In genomic region chr3:27713066-27713400, GRCh38 we compare ENCODE assay signal across 9 cellular contexts. TPM values are rescaled to one million over a fixed set of nuclear protein-coding genes. Genes with fewer than 3 reads are reported as not detected.
DNase-seq lines count a peak whose midpoint lies in the region; ATAC-seq and TF ChIP-seq lines count a peak whose summit lies in the region.
"Had no signal": no experiment of that assay in that cellular context is flagged by ENCODE, and none has a peak within 500 bp of the region (broad histone marks: within the 10 kb centered on the region; RNA-seq: fewer than 3 reads in every experiment).

No MANE protein-coding gene starts in this region.

- ATAC-seq in activated CD8-positive, alpha-beta memory T cell treated with anti-CD3 and anti-CD28 coated beads, Interleukin-2, amount 10 ng/mL, durations not matched to agents 7 days and 5 days = no peak
- peak in 1 of 2 donors; percentile 42 for ATAC-seq in upper lobe of left lung (ENCODE audit: low FRiP score in 2 of 2)

- H3K27ac ChIP-seq in colonic mucosa (no peak overlapping the region), mesodermal cell (ENCODE audit: low read depth, low read length, severe bottlenecking) (no peak overlapping the region), upper lobe of left lung (peak overlapping the region in 3 of 4 donors; percentile 22 to 50 (median 41))

- H3K9me3 ChIP-seq in colonic mucosa = no peaks in the 10 kb centered on the region
- no peaks in the 10 kb centered on the region for H3K9me3 ChIP-seq in mesodermal cell (ENCODE audit: control insufficient read depth, low read length)
- H3K9me3 ChIP-seq in upper lobe of left lung = no peaks in the 10 kb centered on the region

- TF ChIP-seq CTCF in colonic mucosa (IDR thresholded peaks at IDR 0.05) = no peak
- TF ChIP-seq CTCF in upper lobe of left lung (IDR thresholded peaks at IDR 0.05) = no peak
- no peak for TF ChIP-seq CTCF in GM10266 (IDR thresholded peaks at IDR 0.05; ENCODE audit: control insufficient read depth, insufficient read depth, low read depth, missing control alignments)

- H3K9me3 Mint-ChIP-seq in activated CD8-positive, alpha-beta memory T cell treated with anti-CD3 and anti-CD28 coated beads, Interleukin-2, amount 10 ng/mL, durations not matched to agents 7 days and 5 days (ENCODE audit: low read depth) = no peaks in the 10 kb centered on the region

- peak overlapping the region; percentile 90 for H3K27ac Mint-ChIP-seq in activated CD8-positive, alpha-beta memory T cell treated with anti-CD3 and anti-CD28 coated beads, Interleukin-2, amount 10 ng/mL, durations not matched to agents 7 days and 5 days

- H3K36me3 ChIP-seq in colonic mucosa (no peaks in the 10 kb centered on the region), mesodermal cell (ENCODE audit: control insufficient read depth, insufficient read depth, low read length) (no peaks in the 10 kb centered on the region), upper lobe of left lung (no peaks in the 10 kb centered on the region)

- H3K4me3 ChIP-seq in colonic mucosa (peak overlapping the region; percentile 54), mesodermal cell (ENCODE audit: extremely low read depth, insufficient read depth, low read length, poor library complexity, severe bottlenecking) (peak overlapping the region; percentile 44), upper lobe of left lung (peak overlapping the region; percentile 12 to 63 (median 50))
- H3K4me3 ChIP-seq: K562 had no signal

- 0% methylated on average over 10 of the region's 17 CpGs for WGBS in mesodermal cell (ENCODE audit: insufficient coverage in 2 of 2), 2 experiments
- WGBS in upper lobe of left lung, 2 donors = 1 to 4% methylated on average over 17 of the region's 17 CpGs

- intact Hi-C loops in colonic mucosa (cut with DNase I) = loop anchor here (2.0 kb wide), 1 partner anchor 618 kb away; no protein-coding TSS in a partner anchor

- peak overlapping the region; percentile 86 for H3K4me3 Mint-ChIP-seq in activated CD8-positive, alpha-beta memory T cell treated with anti-CD3 and anti-CD28 coated beads, Interleukin-2, amount 10 ng/mL, durations not matched to agents 7 days and 5 days

- peaks cover 15% of the 10 kb centered on the region for H3K36me3 Mint-ChIP-seq in activated CD8-positive, alpha-beta memory T cell treated with anti-CD3 and anti-CD28 coated beads, Interleukin-2, amount 10 ng/mL, durations not matched to agents 7 days and 5 days

- no peak for TF ChIP-seq EP300 in upper lobe of left lung (IDR thresholded peaks at IDR 0.05)

- H3K4me1 ChIP-seq in colonic mucosa = peaks cover 7% of the 10 kb centered on the region
- no peaks in the 10 kb centered on the region for H3K4me1 ChIP-seq in mesodermal cell (ENCODE audit: control insufficient read depth, insufficient read depth, low read length, poor library complexity, severe bottlenecking)
- peaks cover 28 to 38% (median 33%) of the 10 kb centered on the region in 4 donors for H3K4me1 ChIP-seq in upper lobe of left lung

- no peak for DNase-seq in activated CD8-positive, alpha-beta memory T cell treated with anti-CD3 and anti-CD28 coated beads, Interleukin-2, amount 10 ng/mL, durations not matched to agents 7 days and 5 days
- no peak for DNase-seq in activated CD8-positive, alpha-beta memory T cell treated with anti-CD3 and anti-CD28 coated beads, Interleukin-2, amount 50 U/mL, for 4 hours
- no peak for DNase-seq in colonic mucosa
- no peak for DNase-seq in upper lobe of left lung
- DNase-seq in GM10266 (ENCODE audit: extremely low spot score) = no peak
- no peak for DNase-seq in NCI-H345 (lab: John Stamatoyannopoulos, UW)
- no peak for DNase-seq in activated CD8-positive, alpha-beta memory T cell treated with anti-CD3 and anti-CD28 coated beads for 24 hours

- H3K4me1 Mint-ChIP-seq in activated CD8-positive, alpha-beta memory T cell treated with anti-CD3 and anti-CD28 coated beads, Interleukin-2, amount 10 ng/mL, durations not matched to agents 7 days and 5 days = peaks cover 28% of the 10 kb centered on the region

- H3K27me3 ChIP-seq in colonic mucosa (peaks cover 31% of the 10 kb centered on the region), upper lobe of left lung (peaks cover 0 to 29% (median 11%) of the 10 kb centered on the region in 4 donors)

- CTCF ChIA-PET in activated CD8-positive, alpha-beta memory T cell treated with anti-CD3 and anti-CD28 coated beads, Interleukin-2, amount 10 ng/mL, durations not matched to agents 7 days and 5 days (lab: Charles Lee) = interaction anchor here (0.7 to 3.2 kb wide), 26 partner anchors 9 to 638 kb away, joined by 3 to 79 read pairs (median 8); partner anchors contain the start of genes AZI2, EOMES, NEK10 and ZCWPW2

- peaks cover 41% of the 10 kb centered on the region for H3K27me3 Mint-ChIP-seq in activated CD8-positive, alpha-beta memory T cell treated with anti-CD3 and anti-CD28 coated beads, Interleukin-2, amount 10 ng/mL, durations not matched to agents 7 days and 5 days

- TF ChIP-seq POLR2A in upper lobe of left lung (IDR thresholded peaks at IDR 0.05) = no peak

- peak overlapping the region; percentile 33 to 66 for H3K9ac ChIP-seq in colonic mucosa (ENCODE audit: low read depth in 2 of 2, low read length in 2 of 2)

RNA-seq across cellular contexts. Expression of gene EOMES, which starts 9.1 kb away (rescaled TPM):
- total RNA-seq in activated CD8-positive, alpha-beta memory T cell treated with anti-CD3 and anti-CD28 coated beads, Interleukin-2, amount 10 ng/mL, durations not matched to agents 7 days and 5 days = 10 to 100 TPM in 1 of 2 experiments, 1 to 10 TPM in 1; 7.3 to 12.5 TPM
- total RNA-seq in colonic mucosa (under 1 TPM in 1 of 2 donors, not detected in 1; 0.20 TPM), upper lobe of left lung (1 to 10 TPM in 3 of 6 donors, under 1 TPM in 3; 0.44 to 2.1 (median 1.1) TPM)
- 1.2 TPM for polyA plus RNA-seq in mesodermal cell (2013, experiment 1 of 2)
- 0.56 TPM for polyA plus RNA-seq in mesodermal cell (2013, experiment 2 of 2)
- polyA plus RNA-seq: K562 had no signal

Comparison
In these comparisons a context has a peak if more than half of its experiments do, and no peak if none do; other contexts are left out.
1. H3K27ac ChIP-seq: peak in upper lobe of left lung (3 of 4); none in colonic mucosa (single experiment) and mesodermal cell (single experiment).
2. Peak in every context shown above with its lines, with median percentiles within 50 percentile points of each other: H3K4me3 ChIP-seq.